ENCODE assay signal across 13 cellular contexts in the genomic region with DNA sequence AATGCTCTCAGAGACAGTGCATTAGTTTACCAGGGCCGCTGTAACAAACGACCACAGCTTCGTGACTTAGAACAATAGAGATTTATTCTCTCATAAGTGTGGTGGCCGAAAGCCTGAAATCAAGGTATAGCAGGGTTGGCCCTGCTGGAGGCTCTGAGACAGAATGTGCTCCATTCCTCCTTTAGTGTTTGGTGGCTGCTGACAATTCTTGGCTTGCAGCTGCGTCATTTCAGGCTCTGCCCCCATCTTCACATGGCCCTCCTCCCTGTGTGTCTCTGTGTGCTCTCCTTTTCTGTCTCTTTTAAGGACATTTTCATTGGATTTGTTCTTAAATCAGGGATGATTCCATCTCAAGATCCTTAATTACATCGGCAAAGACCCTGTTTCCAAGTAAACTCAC. TPM values are rescaled to one million over a fixed set of nuclear protein-coding genes. Genes with fewer than 3 reads are reported as not detected.
DNase-seq lines count a peak whose midpoint lies in the region; ATAC-seq and TF ChIP-seq lines count a peak whose summit lies in the region.
"Had no signal": no experiment of that assay in that cellular context is flagged by ENCODE, and none has a peak within 500 bp of the region (broad histone marks: within the 10 kb centered on the region; RNA-seq: fewer than 3 reads in every experiment).

No MANE protein-coding gene starts in this region.

- POLR2A ChIA-PET in activated CD4-positive, alpha-beta T cell treated with anti-CD3 and anti-CD28 coated beads, Interleukin-2, amount 10 ng/mL, durations not matched to agents 7 days and 5 days (lab: Charles Lee) = no interaction called here

- H3K27ac Mint-ChIP-seq in activated CD4-positive, alpha-beta T cell treated with anti-CD3 and anti-CD28 coated beads, Interleukin-2, amount 10 ng/mL, durations not matched to agents 7 days and 5 days = peak overlapping the region; percentile 14
- H3K27ac Mint-ChIP-seq: WTC11 had no signal

- no peak overlapping the region for H3K4me3 Mint-ChIP-seq in activated CD4-positive, alpha-beta T cell treated with anti-CD3 and anti-CD28 coated beads, Interleukin-2, amount 10 ng/mL, durations not matched to agents 7 days and 5 days
- H3K4me3 Mint-ChIP-seq: natural killer cell treated with Interleukin-12 subunit alpha and Interleukin-12 subunit beta and Interleukin-15 and Interleukin-18, amount 100 ng/mL, for 72 hours; stimulated activated effector memory CD8-positive, alpha-beta T cell treated with anti-CD3 and anti-CD28 coated beads, Interleukin-12 subunit alpha, Interleukin-12 subunit beta, amount 100 ng/mL, for 72 hours; WTC11 had no signal

- DNase-seq in activated CD4-positive, alpha-beta T cell treated with anti-CD3 and anti-CD28 coated beads, Interleukin-2, amount 10 ng/mL, durations not matched to agents 7 days and 5 days = no peak
- no peak for DNase-seq in activated CD4-positive, alpha-beta T cell treated with anti-CD3 and anti-CD28 coated beads, Interleukin-2, amount 50 U/mL, for 4 hours
- DNase-seq in right cardiac atrium (peak in 1 of 3 donors; percentile 67), psoas muscle (no peak)
- DNase-seq in NK-92 treated with Interleukin-12 subunit alpha and Interleukin-12 subunit beta, amount 100 ng/mL, for 24 hours (lab: John Stamatoyannopoulos, UW) = no peak
- DNase-seq: 8988T, SIG-M5 had no signal

- no peaks in the 10 kb centered on the region for H3K36me3 Mint-ChIP-seq in activated CD4-positive, alpha-beta T cell treated with anti-CD3 and anti-CD28 coated beads, Interleukin-2, amount 10 ng/mL, durations not matched to agents 7 days and 5 days (ENCODE audit: low read depth)
- H3K36me3 Mint-ChIP-seq: natural killer cell treated with Interleukin-12 subunit alpha and Interleukin-12 subunit beta and Interleukin-15 and Interleukin-18, amount 100 ng/mL, for 72 hours; stimulated activated effector memory CD8-positive, alpha-beta T cell treated with anti-CD3 and anti-CD28 coated beads, Interleukin-12 subunit alpha, Interleukin-12 subunit beta, amount 100 ng/mL, for 72 hours; WTC11 had no signal

- H3K9me3 Mint-ChIP-seq in activated CD4-positive, alpha-beta T cell treated with anti-CD3 and anti-CD28 coated beads, Interleukin-2, amount 10 ng/mL, durations not matched to agents 7 days and 5 days = no peaks in the 10 kb centered on the region
- H3K9me3 Mint-ChIP-seq: natural killer cell treated with Interleukin-12 subunit alpha and Interleukin-12 subunit beta and Interleukin-15 and Interleukin-18, amount 100 ng/mL, for 72 hours; stimulated activated effector memory CD8-positive, alpha-beta T cell treated with anti-CD3 and anti-CD28 coated beads, Interleukin-12 subunit alpha, Interleukin-12 subunit beta, amount 100 ng/mL, for 72 hours had no signal

- CTCF ChIA-PET in activated CD4-positive, alpha-beta T cell treated with anti-CD3 and anti-CD28 coated beads, Interleukin-2, amount 10 ng/mL, durations not matched to agents 7 days and 5 days (lab: Charles Lee) = interaction anchor here (1.0 to 1.2 kb wide), 2 partner anchors 10 to 24 kb away, joined by 3 read pairs; a partner anchor contains a TSS

- H3K27me3 ChIP-seq in right cardiac atrium (ENCODE audit: control insufficient read depth, insufficient read depth) (no peaks in the 10 kb centered on the region), psoas muscle (ENCODE audit: insufficient read depth in 3 of 3, low read length in 2 of 3) (no peaks in the 10 kb centered on the region)

- WGBS in right cardiac atrium = 33% methylated on average over 6 of the region's 6 CpGs
- WGBS in psoas muscle, 3 donors = 40 to 57% (median 40%) methylated on average over 6 of the region's 6 CpGs

- no peak overlapping the region for H3K4me3 ChIP-seq in right cardiac atrium (ENCODE audit: low read length)
- H3K4me3 ChIP-seq in psoas muscle = no peak overlapping the region

- H3K27ac ChIP-seq in right cardiac atrium (ENCODE audit: low read length) (peak overlapping the region; percentile 89), psoas muscle (peak overlapping the region; percentile 61)

- H3K9me3 ChIP-seq in right cardiac atrium (ENCODE audit: control insufficient read depth, low read length) = no peaks in the 10 kb centered on the region
- no peaks in the 10 kb centered on the region for H3K9me3 ChIP-seq in psoas muscle

- peak; percentile 38 to 52 for ATAC-seq in right cardiac atrium
- peak in 1 of 4 donors; percentile 18 for ATAC-seq in psoas muscle
- ATAC-seq in GM21619 (IDR thresholded peaks at IDR 0.05; ENCODE audit: unreplicated experiment) = no peak
- ATAC-seq in HG02970 (IDR thresholded peaks at IDR 0.05; ENCODE audit: low FRiP score, unreplicated experiment) = no peak
- ATAC-seq in HG03159 (IDR thresholded peaks at IDR 0.05; ENCODE audit: unreplicated experiment) = no peak
- ATAC-seq: natural killer cell treated with Interleukin-12 subunit alpha and Interleukin-12 subunit beta and Interleukin-15 and Interleukin-18, amount 100 ng/mL, for 72 hours; stimulated activated effector memory CD8-positive, alpha-beta T cell treated with anti-CD3 and anti-CD28 coated beads, Interleukin-12 subunit alpha, Interleukin-12 subunit beta, amount 100 ng/mL, for 72 hours had no signal

- H3K4me1 Mint-ChIP-seq in activated CD4-positive, alpha-beta T cell treated with anti-CD3 and anti-CD28 coated beads, Interleukin-2, amount 10 ng/mL, durations not matched to agents 7 days and 5 days = peaks cover 14% of the 10 kb centered on the region

- H3K4me1 ChIP-seq in right cardiac atrium (ENCODE audit: control insufficient read depth, insufficient read depth, low read length) = peaks cover 22% of the 10 kb centered on the region
- peaks cover 17% of the 10 kb centered on the region for H3K4me1 ChIP-seq in psoas muscle

- no peaks in the 10 kb centered on the region for H3K36me3 ChIP-seq in psoas muscle (ENCODE audit: insufficient read depth in 1 of 2, low read depth in 1 of 2)

- peaks cover 9% of the 10 kb centered on the region for H3K27me3 Mint-ChIP-seq in activated CD4-positive, alpha-beta T cell treated with anti-CD3 and anti-CD28 coated beads, Interleukin-2, amount 10 ng/mL, durations not matched to agents 7 days and 5 days

- TF ChIP-seq CTCF in psoas muscle (IDR thresholded peaks at IDR 0.05) = no peak

- intact Hi-C loops in right cardiac atrium (cut with DNase I) (loop anchor here in 3 of 4 donors (5.0 to 10.0 kb wide), 4 partner anchors 107 to 487 kb away; no protein-coding TSS in a partner anchor), psoas muscle (cut with DNase I) (no loop called here)

RNA-seq across cellular contexts. Expression of a gene that starts 10.3 kb away (rescaled TPM):
- 10 to 100 TPM; 83.6 to 91.5 TPM for total RNA-seq in activated CD4-positive, alpha-beta T cell treated with anti-CD3 and anti-CD28 coated beads, Interleukin-2, amount 10 ng/mL, durations not matched to agents 7 days and 5 days
- total RNA-seq in right cardiac atrium (10 to 100 TPM in 2 of 4 donors, 1 to 10 TPM in 2; 6.8 to 13.3 (median 10.8) TPM), psoas muscle (1 to 10 TPM; 1.8 to 9.5 (median 6.1) TPM)
- polyA plus RNA-seq in right cardiac atrium (4.2 TPM), psoas muscle (1 to 10 TPM in 2 of 3 donors, under 1 TPM in 1; 0.87 to 2.4 (median 1.0) TPM)

RNA-seq across cellular contexts. Expression of a gene that starts 20.8 kb away (rescaled TPM):
- total RNA-seq in activated CD4-positive, alpha-beta T cell treated with anti-CD3 and anti-CD28 coated beads, Interleukin-2, amount 10 ng/mL, durations not matched to agents 7 days and 5 days = under 1 TPM in 1 of 2 experiments, not detected in 1; 0.20 TPM
- total RNA-seq in right cardiac atrium (over 10,000 TPM in 3 of 4 donors, 1,000 to 10,000 TPM in 1; 7,621 to 11,301 (median 10,496) TPM), psoas muscle (1,000 to 10,000 TPM; 6,836 to 9,981 (median 8,612) TPM)
- polyA plus RNA-seq in right cardiac atrium (14,884 TPM), psoas muscle (over 10,000 TPM in 2 of 3 donors, 1,000 to 10,000 TPM in 1; 9,385 to 12,606 (median 10,019) TPM)
- total RNA-seq: natural killer cell treated with Interleukin-12 subunit alpha and Interleukin-12 subunit beta and Interleukin-15 and Interleukin-18, amount 100 ng/mL, for 72 hours had no signal

Comparison
In these comparisons a context has a peak if more than half of its experiments do, and no peak if none do; other contexts are left out.
1. ATAC-seq: peak in right cardiac atrium (2 of 2); none in GM21619 (single experiment), HG02970 (single experiment) and HG03159 (single experiment).
2. RNA of a gene that starts 10.3 kb away (total RNA-seq): 83.6 to 91.5 TPM in activated CD4-positive, alpha-beta T cell treated with anti-CD3 and anti-CD28 coated beads, Interleukin-2, amount 10 ng/mL, durations not matched to agents 7 days and 5 days; 6.8 to 13.3 TPM in right cardiac atrium and 1.8 to 9.5 TPM in psoas muscle; every median in the first group is over 4 times any median in the second.
3. RNA of a gene that starts 20.8 kb away (total RNA-seq): 7,621 to 11,301 TPM in right cardiac atrium and 6,836 to 9,981 TPM in psoas muscle; 0.20 TPM in activated CD4-positive, alpha-beta T cell treated with anti-CD3 and anti-CD28 coated beads, Interleukin-2, amount 10 ng/mL, durations not matched to agents 7 days and 5 days; every median in the first group is over 1,000 times any median in the second.
4. intact Hi-C loops: an anchor here in right cardiac atrium (5.0 to 10.0 kb wide); none called in psoas muscle.